In genomic region chr3:106176734-106177133, GRCh38 we compare ENCODE assay signal across 7 cellular contexts.
DNase-seq lines count a peak whose midpoint lies in the region; ATAC-seq, FAIRE-seq and TF ChIP-seq lines count a peak whose summit lies in the region.

No MANE protein-coding gene starts in this region.

- H3K4me1 ChIP-seq in keratinocyte (ENCODE audit: control insufficient read depth, extremely low read depth, insufficient read depth, low read length), result no peaks in the 10 kb centered on the region

- peak overlapping the region; percentile 62 for H3K4me3 Mint-ChIP-seq in activated CD4-positive, alpha-beta T cell treated with anti-CD3 and anti-CD28 coated beads, Interleukin-2, amount 10 ng/mL, durations not matched to agents 7 days and 5 days

- no peaks in the 10 kb centered on the region for H3K79me2 ChIP-seq in keratinocyte (ENCODE audit: control insufficient read depth, insufficient read depth, low read length)

- no peak for FAIRE-seq in keratinocyte (lab: Jason Lieb, UNC)

- no peak overlapping the region for H3K27ac ChIP-seq in keratinocyte (ENCODE audit: control insufficient read depth, insufficient read depth, low read length)

- peaks cover 21% of the 10 kb centered on the region for H3K36me3 Mint-ChIP-seq in activated CD4-positive, alpha-beta T cell treated with anti-CD3 and anti-CD28 coated beads, Interleukin-2, amount 10 ng/mL, durations not matched to agents 7 days and 5 days (ENCODE audit: low read depth)

- ATAC-seq in GM19452 (IDR thresholded peaks at IDR 0.05; ENCODE audit: unreplicated experiment), result peak; percentile 88
- ATAC-seq in HG03432 (IDR thresholded peaks at IDR 0.05; ENCODE audit: unreplicated experiment), result peak; percentile 91

- peaks cover 18% of the 10 kb centered on the region for H3K9me3 Mint-ChIP-seq in activated CD4-positive, alpha-beta T cell treated with anti-CD3 and anti-CD28 coated beads, Interleukin-2, amount 10 ng/mL, durations not matched to agents 7 days and 5 days

- no peak overlapping the region for H3K9ac ChIP-seq in keratinocyte (ENCODE audit: control insufficient read depth, extremely low read depth, insufficient read depth, low read length)

- dilution Hi-C loops in keratinocyte (cut with MboI; ENCODE audit: extremely low pct_ligation_motif_present, low sequenced_read_pairs), result no loop called here

- H3K27me3 ChIP-seq in keratinocyte (ENCODE audit: control insufficient read depth, extremely low read depth, insufficient read depth, low read length), result no peaks in the 10 kb centered on the region

- peaks cover 57% of the 10 kb centered on the region for H3K4me1 Mint-ChIP-seq in activated CD4-positive, alpha-beta T cell treated with anti-CD3 and anti-CD28 coated beads, Interleukin-2, amount 10 ng/mL, durations not matched to agents 7 days and 5 days

- H3K9me1 ChIP-seq in keratinocyte (ENCODE audit: control insufficient read depth, extremely low read depth, insufficient read depth, low read length), result no peaks in the 10 kb centered on the region

- TF ChIP-seq CTCF in keratinocyte (optimal IDR thresholded peaks at IDR 0.05 in 1 of 3, IDR thresholded peaks at IDR 0.05 in 1 of 3, conservative IDR thresholded peaks at IDR 0.05 in 1 of 3; ENCODE audit: extremely low read depth in 1 of 3, insufficient read depth in 2 of 3, low read length in 3 of 3), result no peak

- CTCF ChIA-PET in activated CD4-positive, alpha-beta T cell treated with anti-CD3 and anti-CD28 coated beads, Interleukin-2, amount 10 ng/mL, durations not matched to agents 7 days and 5 days (lab: Charles Lee), result interaction anchor here (1.2 kb wide), 1 partner anchor 23 kb away, joined by 3 read pairs; no protein-coding TSS in a partner anchor

- H2AFZ ChIP-seq in keratinocyte (ENCODE audit: control insufficient read depth, low read length), result peak overlapping the region; percentile 61

- no peaks in the 10 kb centered on the region for H3K9me3 ChIP-seq in keratinocyte (ENCODE audit: control insufficient read depth, low read depth, low read length)

- H3K27ac Mint-ChIP-seq in activated CD4-positive, alpha-beta T cell treated with anti-CD3 and anti-CD28 coated beads, Interleukin-2, amount 10 ng/mL, durations not matched to agents 7 days and 5 days, result peak overlapping the region; percentile 95

- no peaks in the 10 kb centered on the region for H4K20me1 ChIP-seq in keratinocyte (ENCODE audit: control insufficient read depth, extremely low read depth, insufficient read depth, low read length)

- no peaks in the 10 kb centered on the region for H3K36me3 ChIP-seq in keratinocyte (ENCODE audit: control insufficient read depth in 2 of 2, extremely low read depth in 1 of 2, insufficient read depth in 2 of 2, low read length in 2 of 2)

- peaks cover 2% of the 10 kb centered on the region for H3K27me3 Mint-ChIP-seq in activated CD4-positive, alpha-beta T cell treated with anti-CD3 and anti-CD28 coated beads, Interleukin-2, amount 10 ng/mL, durations not matched to agents 7 days and 5 days

- POLR2A ChIA-PET in activated CD4-positive, alpha-beta T cell treated with anti-CD3 and anti-CD28 coated beads, Interleukin-2, amount 10 ng/mL, durations not matched to agents 7 days and 5 days (lab: Charles Lee), result interaction anchor here (0.7 kb wide), 1 partner anchor 178 kb away, joined by 3 read pairs; no protein-coding TSS in a partner anchor

- no peak overlapping the region for H3K4me3 ChIP-seq in keratinocyte (ENCODE audit: control insufficient read depth in 2 of 3, extremely low read depth in 1 of 3, insufficient read depth in 2 of 3, low read depth in 1 of 3, low read length in 3 of 3)

- peak; percentile 77 for DNase-seq in activated CD4-positive, alpha-beta T cell treated with anti-CD3 and anti-CD28 coated beads, Interleukin-2, amount 10 ng/mL, durations not matched to agents 7 days and 5 days
- DNase-seq in keratinocyte (ENCODE audit: low read depth, low spot score) (no peak), RKO (ENCODE audit: low spot score) (no peak), globus pallidus (ENCODE audit: low spot score) (no peak), SKM-1 treated with dmso at 0.1 percent for 144 hours (lab: John Stamatoyannopoulos, UW; ENCODE audit: unreplicated experiment) (no peak)

- no peak overlapping the region for H3K4me2 ChIP-seq in keratinocyte (ENCODE audit: control insufficient read depth, extremely low read depth, insufficient read depth, low read depth, low read length)
